In the genomic region with DNA sequence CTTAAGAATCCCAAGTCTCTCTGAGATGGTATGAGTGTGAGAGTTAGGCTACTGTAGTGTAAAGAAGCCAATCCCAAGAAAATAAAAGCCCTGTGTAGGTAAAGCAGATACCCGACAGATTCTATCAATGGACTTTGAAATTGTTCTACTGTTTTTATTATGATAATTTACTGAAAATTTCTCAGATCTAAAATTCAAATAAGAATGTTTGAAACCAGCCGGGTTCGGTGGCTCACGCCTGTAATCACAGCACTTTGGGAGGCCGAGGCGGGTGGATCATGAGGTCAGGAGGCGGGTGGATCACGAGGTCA, we compare ENCODE assay signal across 2 cellular contexts.
TF ChIP-seq lines count a peak whose summit lies in the region.

No MANE protein-coding gene starts in this region.

TF ChIP-seq in A549, 52 proteins besides CTCF, POLR2A, EP300 and RAD21 (continued from another document):
- no peak for TF ChIP-seq EHF (CRISPR knock-in tag; IDR thresholded peaks at IDR 0.05)
- no peak for TF ChIP-seq CHD2 (IDR thresholded peaks at IDR 0.05; ENCODE audit: low read length, partially characterized antibody)

TF ChIP-seq in HCT116, 20 proteins besides CTCF, POLR2A, EP300 and RAD21 (continued from another document):
- TF ChIP-seq, protein P1, sequence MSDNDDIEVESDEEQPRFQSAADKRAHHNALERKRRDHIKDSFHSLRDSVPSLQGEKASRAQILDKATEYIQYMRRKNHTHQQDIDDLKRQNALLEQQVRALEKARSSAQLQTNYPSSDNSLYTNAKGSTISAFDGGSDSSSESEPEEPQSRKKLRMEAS (IDR thresholded peaks at IDR 0.05), result no peak
- TF ChIP-seq JUND (IDR thresholded peaks at IDR 0.05) (no peak), ELF1 (IDR thresholded peaks at IDR 0.05; ENCODE audit: borderline replicate concordance, low read depth) (no peak), POLR2AphosphoS5 (IDR thresholded peaks at IDR 0.05; ENCODE audit: low read depth, low read length) (no peak), EZH2 (IDR thresholded peaks at IDR 0.05) (no peak), CBX3 (IDR thresholded peaks at IDR 0.05; ENCODE audit: low read depth) (no peak), ZNF274 (IDR thresholded peaks at IDR 0.05; ENCODE audit: low read depth, low read length) (no peak), EZH2phosphoT487 (IDR thresholded peaks at IDR 0.05; ENCODE audit: borderline replicate concordance) (no peak), SRF (IDR thresholded peaks at IDR 0.05; ENCODE audit: low read depth) (no peak), CEBPB (IDR thresholded peaks at IDR 0.05; ENCODE audit: low read depth) (no peak), ZBTB33 (IDR thresholded peaks at IDR 0.05; ENCODE audit: extremely low read depth, insufficient replicate concordance, low read length) (no peak), SIN3A (IDR thresholded peaks at IDR 0.05; ENCODE audit: low read depth) (no peak)
- TF ChIP-seq, protein P2, sequence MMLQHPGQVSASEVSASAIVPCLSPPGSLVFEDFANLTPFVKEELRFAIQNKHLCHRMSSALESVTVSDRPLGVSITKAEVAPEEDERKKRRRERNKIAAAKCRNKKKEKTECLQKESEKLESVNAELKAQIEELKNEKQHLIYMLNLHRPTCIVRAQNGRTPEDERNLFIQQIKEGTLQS (IDR thresholded peaks at IDR 0.05), result no peak
